ENCODE assay signal across 16 cellular contexts in the genomic region with DNA sequence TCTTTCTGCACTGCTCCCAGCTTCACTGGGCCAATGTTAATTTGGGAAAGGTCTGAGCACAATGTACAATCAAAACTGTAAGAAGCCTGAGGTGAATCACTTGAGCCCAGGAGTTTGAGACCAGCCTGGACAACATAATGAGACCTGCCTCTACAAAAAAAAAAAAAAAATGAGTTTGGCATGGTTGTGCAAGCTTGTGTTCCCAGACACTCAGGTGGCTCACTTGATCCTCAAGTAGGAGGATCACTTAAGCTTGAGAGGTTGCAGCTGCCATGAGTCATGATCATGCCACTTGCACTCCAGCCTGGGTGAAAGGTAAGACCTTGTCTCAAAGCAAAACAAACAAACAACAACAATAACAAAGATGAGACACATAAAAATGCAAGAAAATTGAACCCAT. TPM values are rescaled to one million over a fixed set of nuclear protein-coding genes. Genes with fewer than 3 reads are reported as not detected.
DNase-seq lines count a peak whose midpoint lies in the region; ATAC-seq, FAIRE-seq and TF ChIP-seq lines count a peak whose summit lies in the region.
"Had no signal": no experiment of that assay in that cellular context is flagged by ENCODE, and none has a peak within 500 bp of the region (broad histone marks: within the 10 kb centered on the region; RNA-seq: fewer than 3 reads in every experiment).

No MANE protein-coding gene starts in this region.

- no peak for TF ChIP-seq CTCF in bronchial epithelial cell (IDR thresholded peaks at IDR 0.05; ENCODE audit: insufficient read depth, low read length, severe bottlenecking)
- no peak for TF ChIP-seq CTCF in left lung (IDR thresholded peaks at IDR 0.05)
- no peak for TF ChIP-seq CTCF in brain microvascular endothelial cell (IDR thresholded peaks at IDR 0.05; ENCODE audit: low read depth, low read length, missing control alignments)
- TF ChIP-seq CTCF in right atrium auricular region (IDR thresholded peaks at IDR 0.05) = no peak
- TF ChIP-seq CTCF in H9 (conservative IDR thresholded peaks at IDR 0.05) = no peak

- H4K91ac ChIP-seq in H9 (ENCODE audit: insufficient read length, low read depth, low read length) = no peak overlapping the region

- H3K27me3 Mint-ChIP-seq in H9 (ENCODE audit: low read depth) = no peaks in the 10 kb centered on the region

- in situ Hi-C loops in brain microvascular endothelial cell (cut with HindIII; ENCODE audit: low pct_ligation_motif_present, low sequenced_read_pairs) = no loop called here

- intact Hi-C loops in left lung (cut with DNase I) = no loop called here

- H3K79me2 ChIP-seq in H9 (ENCODE audit: insufficient read depth, low read length) = no peaks in the 10 kb centered on the region

- H3K4me1 ChIP-seq in left lung (no peaks in the 10 kb centered on the region), right atrium auricular region (no peaks in the 10 kb centered on the region), H9 (ENCODE audit: insufficient read depth, low read length) (peaks cover 3% of the 10 kb centered on the region; the same call in 1 of the 2 replicates)

- no peak overlapping the region for H3K4ac ChIP-seq in H9 (ENCODE audit: low read depth, low read length)

- H2BK120ac ChIP-seq in H9 (ENCODE audit: low read depth, low read length, poor library complexity, severe bottlenecking) = no peak overlapping the region

- no peak overlapping the region for H3K4me3 ChIP-seq in bronchial epithelial cell (ENCODE audit: low read depth, low read length)
- H3K4me3 ChIP-seq in left lung = no peak overlapping the region
- no peak overlapping the region for H3K4me3 ChIP-seq in brain microvascular endothelial cell (ENCODE audit: low read depth, low read length)
- no peak overlapping the region for H3K4me3 ChIP-seq in right atrium auricular region

- peaks cover 13 to 20% of the 10 kb centered on the region in 2 experiments for H3K9me3 Mint-ChIP-seq in H9

- no peak overlapping the region for H2BK20ac ChIP-seq in H9 (ENCODE audit: low read depth, low read length, poor library complexity, severe bottlenecking)

- peak; percentile 72 for ATAC-seq in left lung

- no peak overlapping the region for H3K23ac ChIP-seq in H9 (ENCODE audit: insufficient read length, low read depth, low read length)

- no peak overlapping the region for H3K4me3 Mint-ChIP-seq in H9
- H3K4me3 Mint-ChIP-seq: CD4-positive, CD25-positive, alpha-beta regulatory T cell had no signal

- H3K27ac Mint-ChIP-seq in H9 = no peak overlapping the region
- H3K27ac Mint-ChIP-seq: CD4-positive, CD25-positive, alpha-beta regulatory T cell had no signal

- H3K56ac ChIP-seq in H9 (ENCODE audit: insufficient read length, low read depth, low read length) = no peak overlapping the region

- H3K23me2 ChIP-seq in H9 (ENCODE audit: insufficient read length, low read depth, low read length, poor library complexity, severe bottlenecking) = no peaks in the 10 kb centered on the region

- H3K79me1 ChIP-seq in H9 (ENCODE audit: insufficient read depth, low read depth, low read length, poor library complexity, severe bottlenecking) = no peaks in the 10 kb centered on the region

- no peak overlapping the region for H3T11ph ChIP-seq in H9 (ENCODE audit: low read length)

- no peak overlapping the region for H4K5ac ChIP-seq in H9 (ENCODE audit: insufficient read length, low read depth, low read length)

- DNase-seq in DMS53 treated with DMSO at 0.1 percent for 48 hours (lab: John Stamatoyannopoulos, UW; ENCODE audit: unreplicated experiment) = peak; percentile 86
- peak; percentile 91 for DNase-seq in NCI-H2029 (lab: John Stamatoyannopoulos, UW)
- DNase-seq in bronchial epithelial cell (ENCODE audit: low read depth) = peak; percentile 92
- DNase-seq in left lung = peak in 1 of 2 donors; percentile 47
- DNase-seq in brain microvascular endothelial cell = no peak
- DNase-seq in right atrium auricular region (ENCODE audit: low spot score) = no peak
- no peak for DNase-seq in HuH-7 (ENCODE audit: low spot score)
- no peak for DNase-seq in H9
- DNase-seq: ACHN; CD4-positive, CD25-positive, alpha-beta regulatory T cell; H7; IMR-90; Kasumi-1; NCI-H146; NCI-H510A treated with DMSO at 0.1 percent for 48 hours; RPMI8226 had no signal

- H2AFZ ChIP-seq in H9 (ENCODE audit: low read length) = no peak overlapping the region

- H4K20me1 ChIP-seq in H9 (ENCODE audit: control insufficient read depth, insufficient read depth, insufficient read length) = no peaks in the 10 kb centered on the region

- no peak overlapping the region for H2BK12ac ChIP-seq in H9 (ENCODE audit: insufficient read length, low read depth, low read length)

- H2BK5ac ChIP-seq in H9 (ENCODE audit: insufficient read length, low read length) = no peak overlapping the region

- FAIRE-seq in bronchial epithelial cell (lab: Jason Lieb, UNC) = peak; percentile 86

- H3K4me2 ChIP-seq in H9 (ENCODE audit: insufficient read depth, insufficient read length, low read length) = no peak overlapping the region

- H3K27ac ChIP-seq in left lung (no peak overlapping the region), brain microvascular endothelial cell (no peak overlapping the region), right atrium auricular region (no peak overlapping the region), H9 (ENCODE audit: insufficient read length, low read depth, low read length) (no peak overlapping the region)

- H3K14ac ChIP-seq in H9 (ENCODE audit: insufficient read depth, low read length) = no peak overlapping the region

- no peaks in the 10 kb centered on the region for H3K27me3 ChIP-seq in bronchial epithelial cell (ENCODE audit: control insufficient read depth, insufficient read depth, low read length)
- H3K27me3 ChIP-seq in left lung = no peaks in the 10 kb centered on the region
- no peaks in the 10 kb centered on the region for H3K27me3 ChIP-seq in brain microvascular endothelial cell (replicated peaks)
- H3K27me3 ChIP-seq in right atrium auricular region = no peaks in the 10 kb centered on the region
- no peaks in the 10 kb centered on the region for H3K27me3 ChIP-seq in H9 (ENCODE audit: insufficient read depth, low read length)

- H4K8ac ChIP-seq in H9 (replicated peaks; ENCODE audit: insufficient read length, low read depth, low read length) = no peak overlapping the region

- H3K36me3 ChIP-seq in bronchial epithelial cell (ENCODE audit: control insufficient read depth, insufficient read depth, low read length) (no peaks in the 10 kb centered on the region), left lung (no peaks in the 10 kb centered on the region), brain microvascular endothelial cell (replicated peaks) (no peaks in the 10 kb centered on the region), right atrium auricular region (no peaks in the 10 kb centered on the region)

- no peak overlapping the region for H3K9ac ChIP-seq in H9 (ENCODE audit: extremely low read depth, insufficient read length, low read length)

- no peak overlapping the region for H2AK5ac ChIP-seq in H9 (ENCODE audit: insufficient read length, low read length)

- H2BK15ac ChIP-seq in H9 (ENCODE audit: low read depth, low read length) = no peak overlapping the region

- peaks cover 31 to 32% of the 10 kb centered on the region in 2 experiments for H3K4me1 Mint-ChIP-seq in H9

- H3K18ac ChIP-seq in H9 (ENCODE audit: insufficient read length, low read depth, low read length) = no peak overlapping the region

- H3K9me3 ChIP-seq in left lung (no peaks in the 10 kb centered on the region), right atrium auricular region (no peaks in the 10 kb centered on the region), H9 (ENCODE audit: control insufficient read depth, low read depth, low read length) (peaks cover 5% of the 10 kb centered on the region)

- H3K36me3 Mint-ChIP-seq in H9 (ENCODE audit: insufficient read depth in 1 of 3, low read depth in 3 of 3) = peaks cover 0 to 16% (median 7%) of the 10 kb centered on the region in 3 experiments; a peak in 5 of 7 replicates
- H3K36me3 Mint-ChIP-seq: CD4-positive, CD25-positive, alpha-beta regulatory T cell had no signal

RNA-seq across cellular contexts. Expression of gene SC5D, which starts 38.6 kb away (rescaled TPM):
- total RNA-seq in bronchial epithelial cell (55.3 and 73.6 TPM in 2 replicates), left lung (10 to 100 TPM; 60.4 to 79.1 TPM), right atrium auricular region (10 to 100 TPM; 21.6 to 22.1 TPM), H9 (2021) (90.4 and 92.0 TPM in 2 replicates)

Comparison
In these comparisons a context has a peak if more than half of its experiments do, and no peak if none do; other contexts are left out.
1. DNase-seq: peak in DMS53 treated with DMSO at 0.1 percent for 48 hours (single experiment), NCI-H2029 (single experiment) and bronchial epithelial cell (single experiment); none in brain microvascular endothelial cell (single experiment), right atrium auricular region (single experiment), HuH-7 (single experiment) and H9 (single experiment).